ENCODE assay signal across 1 cellular context in the genomic region with DNA sequence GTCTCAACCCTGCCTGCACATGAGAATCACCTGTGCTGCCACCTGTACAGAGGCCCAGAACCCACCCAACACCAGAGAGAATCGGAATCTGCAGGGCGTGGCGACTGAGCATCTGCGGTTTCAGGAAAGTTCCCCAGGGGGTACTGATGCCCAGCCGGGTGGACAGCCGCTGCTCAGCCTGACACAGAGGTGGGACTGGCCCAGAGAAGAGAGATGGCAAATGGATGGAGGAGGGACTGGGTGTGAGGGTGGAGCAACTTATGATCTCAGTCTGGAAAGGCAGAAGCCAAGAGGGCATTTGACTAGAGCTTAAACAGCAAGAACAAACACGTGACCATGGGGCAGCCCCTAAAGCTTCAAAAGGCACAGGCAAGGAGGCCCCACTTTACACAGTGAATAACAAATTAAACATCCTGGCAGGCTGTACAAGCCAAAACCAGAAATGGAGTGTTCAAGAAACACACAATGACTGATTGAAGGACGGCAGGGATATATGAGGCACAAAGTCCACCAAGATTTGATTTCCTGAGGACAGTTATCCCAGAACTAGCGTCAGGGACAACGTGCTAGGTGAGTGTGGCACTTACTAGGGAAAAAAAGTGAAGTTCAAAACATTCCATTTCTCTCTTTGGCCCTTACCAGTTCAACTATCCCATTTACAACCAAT.
TF ChIP-seq lines count a peak whose summit lies in the region.

No MANE protein-coding gene starts in this region.

TF ChIP-seq in HepG2, 621 proteins besides CTCF, POLR2A, EP300 and RAD21 (continued from another document and continues in another):
- TF ChIP-seq FOXK2 (IDR thresholded peaks at IDR 0.05) (no peak), POLR2G (IDR thresholded peaks at IDR 0.05; ENCODE audit: low read depth, low read length) (peak; percentile 63), GFI1 (CRISPR knock-in tag; IDR thresholded peaks at IDR 0.05; ENCODE audit: borderline replicate concordance) (peak; percentile 73), U2AF2 (IDR thresholded peaks at IDR 0.05; ENCODE audit: low read depth, low read length) (no peak), ZNF781 (CRISPR knock-in tag; IDR thresholded peaks at IDR 0.05; ENCODE audit: borderline replicate concordance, not compliant biosample characterization) (no peak), PHF8 (CRISPR knock-in tag; IDR thresholded peaks at IDR 0.05) (no peak), SOX5 (CRISPR knock-in tag; IDR thresholded peaks at IDR 0.05; ENCODE audit: borderline replicate concordance) (peak; percentile 86; the same call in 1 of the 2 replicates), ZNF563 (CRISPR knock-in tag; IDR thresholded peaks at IDR 0.05) (no peak), TCF7 (IDR thresholded peaks at IDR 0.05; ENCODE audit: low read depth) (peak; percentile 92), IRX3 (CRISPR knock-in tag; IDR thresholded peaks at IDR 0.05; ENCODE audit: borderline replicate concordance, low read depth) (no peak), KDM5A (IDR thresholded peaks at IDR 0.05; ENCODE audit: borderline replicate concordance, low read length) (no peak), GATAD1 (CRISPR knock-in tag; IDR thresholded peaks at IDR 0.05) (peak; percentile 45), BORCS8-MEF2B (CRISPR knock-in tag; IDR thresholded peaks at IDR 0.05) (no peak), ZNF343 (CRISPR knock-in tag; IDR thresholded peaks at IDR 0.05) (no peak), NBN (conservative IDR thresholded peaks at IDR 0.05) (no peak), ZSCAN22 (CRISPR knock-in tag; IDR thresholded peaks at IDR 0.05) (no peak), ZZZ3 (CRISPR knock-in tag; IDR thresholded peaks at IDR 0.05; ENCODE audit: borderline replicate concordance) (no peak), YY1 (IDR thresholded peaks at IDR 0.05; ENCODE audit: insufficient read depth, insufficient replicate concordance, low read depth, low read length) (no peak), TCF12 (IDR thresholded peaks at IDR 0.05) (no peak), TCF12 (CRISPR knock-in tag; IDR thresholded peaks at IDR 0.05) (no peak), KLF6 (CRISPR knock-in tag; IDR thresholded peaks at IDR 0.05) (0 out of 2 replicates have a peak, but pooled peaks have one; percentile 40), TARDBP (CRISPR knock-in tag; IDR thresholded peaks at IDR 0.05) (0 out of 2 replicates have a peak, but pooled peaks have one; percentile 16), NR3C1 (CRISPR knock-in tag; IDR thresholded peaks at IDR 0.05) (no peak), REXO4 (CRISPR knock-in tag; IDR thresholded peaks at IDR 0.05; ENCODE audit: borderline replicate concordance) (no peak), ZNF607 (CRISPR knock-in tag; IDR thresholded peaks at IDR 0.05; ENCODE audit: borderline replicate concordance) (peak; percentile 41; the same call in 1 of the 2 replicates), NFKBIZ (CRISPR knock-in tag; IDR thresholded peaks at IDR 0.05) (peak; percentile 93), SMAD1 (CRISPR knock-in tag; IDR thresholded peaks at IDR 0.05; ENCODE audit: borderline replicate concordance, low read depth) (no peak), ZNF773 (CRISPR knock-in tag; IDR thresholded peaks at IDR 0.05; ENCODE audit: borderline replicate concordance) (no peak), MAF1 (CRISPR knock-in tag; IDR thresholded peaks at IDR 0.05; ENCODE audit: borderline replicate concordance) (no peak), HNRNPUL1 (IDR thresholded peaks at IDR 0.05; ENCODE audit: low read depth, low read length) (no peak), RFX3 (CRISPR knock-in tag; IDR thresholded peaks at IDR 0.05) (no peak), CBX2 (IDR thresholded peaks at IDR 0.05; ENCODE audit: low read depth, low read length) (no peak), CBX2 (CRISPR knock-in tag; IDR thresholded peaks at IDR 0.05; ENCODE audit: low read depth) (no peak), ZNF557 (CRISPR knock-in tag; IDR thresholded peaks at IDR 0.05) (0 out of 2 replicates have a peak, but pooled peaks have one; percentile 59), CEBPB (IDR thresholded peaks at IDR 0.05; ENCODE audit: borderline replicate concordance, low read depth, low read length) (no peak), ZNF749 (CRISPR knock-in tag; IDR thresholded peaks at IDR 0.05; ENCODE audit: borderline replicate concordance) (no peak), HNF4A (CRISPR knock-in tag; IDR thresholded peaks at IDR 0.05) (peak; percentile 89), ERF (CRISPR knock-in tag; IDR thresholded peaks at IDR 0.05) (peak; percentile 79), BRD4 (CRISPR knock-in tag; IDR thresholded peaks at IDR 0.05) (no peak), SRSF1 (optimal IDR thresholded peaks at IDR 0.05; ENCODE audit: low read depth, low read length) (no peak), JDP2 (CRISPR knock-in tag; IDR thresholded peaks at IDR 0.05; ENCODE audit: borderline replicate concordance) (no peak)
- TF ChIP-seq, protein P1, sequence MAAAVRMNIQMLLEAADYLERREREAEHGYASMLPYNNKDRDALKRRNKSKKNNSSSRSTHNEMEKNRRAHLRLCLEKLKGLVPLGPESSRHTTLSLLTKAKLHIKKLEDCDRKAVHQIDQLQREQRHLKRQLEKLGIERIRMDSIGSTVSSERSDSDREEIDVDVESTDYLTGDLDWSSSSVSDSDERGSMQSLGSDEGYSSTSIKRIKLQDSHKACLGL (CRISPR knock-in tag; IDR thresholded peaks at IDR 0.05): no peak
- TF ChIP-seq, protein P2, sequence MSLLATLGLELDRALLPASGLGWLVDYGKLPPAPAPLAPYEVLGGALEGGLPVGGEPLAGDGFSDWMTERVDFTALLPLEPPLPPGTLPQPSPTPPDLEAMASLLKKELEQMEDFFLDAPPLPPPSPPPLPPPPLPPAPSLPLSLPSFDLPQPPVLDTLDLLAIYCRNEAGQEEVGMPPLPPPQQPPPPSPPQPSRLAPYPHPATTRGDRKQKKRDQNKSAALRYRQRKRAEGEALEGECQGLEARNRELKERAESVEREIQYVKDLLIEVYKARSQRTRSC (CRISPR knock-in tag; IDR thresholded peaks at IDR 0.05; ENCODE audit: low read depth): no peak
- TF ChIP-seq, protein P3, sequence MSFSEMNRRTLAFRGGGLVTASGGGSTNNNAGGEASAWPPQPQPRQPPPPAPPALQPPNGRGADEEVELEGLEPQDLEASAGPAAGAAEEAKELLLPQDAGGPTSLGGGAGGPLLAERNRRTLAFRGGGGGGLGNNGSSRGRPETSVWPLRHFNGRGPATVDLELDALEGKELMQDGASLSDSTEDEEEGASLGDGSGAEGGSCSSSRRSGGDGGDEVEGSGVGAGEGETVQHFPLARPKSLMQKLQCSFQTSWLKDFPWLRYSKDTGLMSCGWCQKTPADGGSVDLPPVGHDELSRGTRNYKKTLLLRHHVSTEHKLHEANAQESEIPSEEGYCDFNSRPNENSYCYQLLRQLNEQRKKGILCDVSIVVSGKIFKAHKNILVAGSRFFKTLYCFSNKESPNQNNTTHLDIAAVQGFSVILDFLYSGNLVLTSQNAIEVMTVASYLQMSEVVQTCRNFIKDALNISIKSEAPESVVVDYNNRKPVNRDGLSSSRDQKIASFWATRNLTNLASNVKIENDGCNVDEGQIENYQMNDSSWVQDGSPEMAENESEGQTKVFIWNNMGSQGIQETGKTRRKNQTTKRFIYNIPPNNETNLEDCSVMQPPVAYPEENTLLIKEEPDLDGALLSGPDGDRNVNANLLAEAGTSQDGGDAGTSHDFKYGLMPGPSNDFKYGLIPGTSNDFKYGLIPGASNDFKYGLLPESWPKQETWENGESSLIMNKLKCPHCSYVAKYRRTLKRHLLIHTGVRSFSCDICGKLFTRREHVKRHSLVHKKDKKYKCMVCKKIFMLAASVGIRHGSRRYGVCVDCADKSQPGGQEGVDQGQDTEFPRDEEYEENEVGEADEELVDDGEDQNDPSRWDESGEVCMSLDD (CRISPR knock-in tag; IDR thresholded peaks at IDR 0.05; ENCODE audit: borderline replicate concordance): no peak
- TF ChIP-seq, protein P4, sequence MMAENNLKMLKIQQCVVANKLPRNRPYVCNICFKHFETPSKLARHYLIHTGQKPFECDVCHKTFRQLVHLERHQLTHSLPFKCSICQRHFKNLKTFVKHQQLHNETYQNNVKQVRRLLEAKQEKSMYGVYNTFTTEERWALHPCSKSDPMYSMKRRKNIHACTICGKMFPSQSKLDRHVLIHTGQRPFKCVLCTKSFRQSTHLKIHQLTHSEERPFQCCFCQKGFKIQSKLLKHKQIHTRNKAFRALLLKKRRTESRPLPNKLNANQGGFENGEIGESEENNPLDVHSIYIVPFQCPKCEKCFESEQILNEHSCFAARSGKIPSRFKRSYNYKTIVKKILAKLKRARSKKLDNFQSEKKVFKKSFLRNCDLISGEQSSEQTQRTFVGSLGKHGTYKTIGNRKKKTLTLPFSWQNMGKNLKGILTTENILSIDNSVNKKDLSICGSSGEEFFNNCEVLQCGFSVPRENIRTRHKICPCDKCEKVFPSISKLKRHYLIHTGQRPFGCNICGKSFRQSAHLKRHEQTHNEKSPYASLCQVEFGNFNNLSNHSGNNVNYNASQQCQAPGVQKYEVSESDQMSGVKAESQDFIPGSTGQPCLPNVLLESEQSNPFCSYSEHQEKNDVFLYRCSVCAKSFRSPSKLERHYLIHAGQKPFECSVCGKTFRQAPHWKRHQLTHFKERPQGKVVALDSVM (CRISPR knock-in tag; IDR thresholded peaks at IDR 0.05): no peak
- TF ChIP-seq, protein P5, sequence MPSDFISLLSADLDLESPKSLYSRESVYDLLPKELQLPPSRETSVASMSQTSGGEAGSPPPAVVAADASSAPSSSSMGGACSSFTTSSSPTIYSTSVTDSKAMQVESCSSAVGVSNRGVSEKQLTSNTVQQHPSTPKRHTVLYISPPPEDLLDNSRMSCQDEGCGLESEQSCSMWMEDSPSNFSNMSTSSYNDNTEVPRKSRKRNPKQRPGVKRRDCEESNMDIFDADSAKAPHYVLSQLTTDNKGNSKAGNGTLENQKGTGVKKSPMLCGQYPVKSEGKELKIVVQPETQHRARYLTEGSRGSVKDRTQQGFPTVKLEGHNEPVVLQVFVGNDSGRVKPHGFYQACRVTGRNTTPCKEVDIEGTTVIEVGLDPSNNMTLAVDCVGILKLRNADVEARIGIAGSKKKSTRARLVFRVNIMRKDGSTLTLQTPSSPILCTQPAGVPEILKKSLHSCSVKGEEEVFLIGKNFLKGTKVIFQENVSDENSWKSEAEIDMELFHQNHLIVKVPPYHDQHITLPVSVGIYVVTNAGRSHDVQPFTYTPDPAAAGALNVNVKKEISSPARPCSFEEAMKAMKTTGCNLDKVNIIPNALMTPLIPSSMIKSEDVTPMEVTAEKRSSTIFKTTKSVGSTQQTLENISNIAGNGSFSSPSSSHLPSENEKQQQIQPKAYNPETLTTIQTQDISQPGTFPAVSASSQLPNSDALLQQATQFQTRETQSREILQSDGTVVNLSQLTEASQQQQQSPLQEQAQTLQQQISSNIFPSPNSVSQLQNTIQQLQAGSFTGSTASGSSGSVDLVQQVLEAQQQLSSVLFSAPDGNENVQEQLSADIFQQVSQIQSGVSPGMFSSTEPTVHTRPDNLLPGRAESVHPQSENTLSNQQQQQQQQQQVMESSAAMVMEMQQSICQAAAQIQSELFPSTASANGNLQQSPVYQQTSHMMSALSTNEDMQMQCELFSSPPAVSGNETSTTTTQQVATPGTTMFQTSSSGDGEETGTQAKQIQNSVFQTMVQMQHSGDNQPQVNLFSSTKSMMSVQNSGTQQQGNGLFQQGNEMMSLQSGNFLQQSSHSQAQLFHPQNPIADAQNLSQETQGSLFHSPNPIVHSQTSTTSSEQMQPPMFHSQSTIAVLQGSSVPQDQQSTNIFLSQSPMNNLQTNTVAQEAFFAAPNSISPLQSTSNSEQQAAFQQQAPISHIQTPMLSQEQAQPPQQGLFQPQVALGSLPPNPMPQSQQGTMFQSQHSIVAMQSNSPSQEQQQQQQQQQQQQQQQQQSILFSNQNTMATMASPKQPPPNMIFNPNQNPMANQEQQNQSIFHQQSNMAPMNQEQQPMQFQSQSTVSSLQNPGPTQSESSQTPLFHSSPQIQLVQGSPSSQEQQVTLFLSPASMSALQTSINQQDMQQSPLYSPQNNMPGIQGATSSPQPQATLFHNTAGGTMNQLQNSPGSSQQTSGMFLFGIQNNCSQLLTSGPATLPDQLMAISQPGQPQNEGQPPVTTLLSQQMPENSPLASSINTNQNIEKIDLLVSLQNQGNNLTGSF (CRISPR knock-in tag; IDR thresholded peaks at IDR 0.05): no peak
- TF ChIP-seq, protein P6, sequence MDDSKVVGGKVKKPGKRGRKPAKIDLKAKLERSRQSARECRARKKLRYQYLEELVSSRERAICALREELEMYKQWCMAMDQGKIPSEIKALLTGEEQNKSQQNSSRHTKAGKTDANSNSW (CRISPR knock-in tag; IDR thresholded peaks at IDR 0.05; ENCODE audit: borderline replicate concordance): no peak
- TF ChIP-seq, protein P7, sequence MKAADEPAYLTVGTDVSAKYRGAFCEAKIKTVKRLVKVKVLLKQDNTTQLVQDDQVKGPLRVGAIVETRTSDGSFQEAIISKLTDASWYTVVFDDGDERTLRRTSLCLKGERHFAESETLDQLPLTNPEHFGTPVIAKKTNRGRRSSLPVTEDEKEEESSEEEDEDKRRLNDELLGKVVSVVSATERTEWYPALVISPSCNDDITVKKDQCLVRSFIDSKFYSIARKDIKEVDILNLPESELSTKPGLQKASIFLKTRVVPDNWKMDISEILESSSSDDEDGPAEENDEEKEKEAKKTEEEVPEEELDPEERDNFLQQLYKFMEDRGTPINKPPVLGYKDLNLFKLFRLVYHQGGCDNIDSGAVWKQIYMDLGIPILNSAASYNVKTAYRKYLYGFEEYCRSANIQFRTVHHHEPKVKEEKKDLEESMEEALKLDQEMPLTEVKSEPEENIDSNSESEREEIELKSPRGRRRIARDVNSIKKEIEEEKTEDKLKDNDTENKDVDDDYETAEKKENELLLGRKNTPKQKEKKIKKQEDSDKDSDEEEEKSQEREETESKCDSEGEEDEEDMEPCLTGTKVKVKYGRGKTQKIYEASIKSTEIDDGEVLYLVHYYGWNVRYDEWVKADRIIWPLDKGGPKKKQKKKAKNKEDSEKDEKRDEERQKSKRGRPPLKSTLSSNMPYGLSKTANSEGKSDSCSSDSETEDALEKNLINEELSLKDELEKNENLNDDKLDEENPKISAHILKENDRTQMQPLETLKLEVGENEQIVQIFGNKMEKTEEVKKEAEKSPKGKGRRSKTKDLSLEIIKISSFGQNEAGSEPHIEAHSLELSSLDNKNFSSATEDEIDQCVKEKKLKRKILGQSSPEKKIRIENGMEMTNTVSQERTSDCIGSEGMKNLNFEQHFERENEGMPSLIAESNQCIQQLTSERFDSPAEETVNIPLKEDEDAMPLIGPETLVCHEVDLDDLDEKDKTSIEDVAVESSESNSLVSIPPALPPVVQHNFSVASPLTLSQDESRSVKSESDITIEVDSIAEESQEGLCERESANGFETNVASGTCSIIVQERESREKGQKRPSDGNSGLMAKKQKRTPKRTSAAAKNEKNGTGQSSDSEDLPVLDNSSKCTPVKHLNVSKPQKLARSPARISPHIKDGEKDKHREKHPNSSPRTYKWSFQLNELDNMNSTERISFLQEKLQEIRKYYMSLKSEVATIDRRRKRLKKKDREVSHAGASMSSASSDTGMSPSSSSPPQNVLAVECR (CRISPR knock-in tag; IDR thresholded peaks at IDR 0.05; ENCODE audit: borderline replicate concordance): peak; percentile 33; the same call in 1 of the 2 replicates
- TF ChIP-seq, protein P8, sequence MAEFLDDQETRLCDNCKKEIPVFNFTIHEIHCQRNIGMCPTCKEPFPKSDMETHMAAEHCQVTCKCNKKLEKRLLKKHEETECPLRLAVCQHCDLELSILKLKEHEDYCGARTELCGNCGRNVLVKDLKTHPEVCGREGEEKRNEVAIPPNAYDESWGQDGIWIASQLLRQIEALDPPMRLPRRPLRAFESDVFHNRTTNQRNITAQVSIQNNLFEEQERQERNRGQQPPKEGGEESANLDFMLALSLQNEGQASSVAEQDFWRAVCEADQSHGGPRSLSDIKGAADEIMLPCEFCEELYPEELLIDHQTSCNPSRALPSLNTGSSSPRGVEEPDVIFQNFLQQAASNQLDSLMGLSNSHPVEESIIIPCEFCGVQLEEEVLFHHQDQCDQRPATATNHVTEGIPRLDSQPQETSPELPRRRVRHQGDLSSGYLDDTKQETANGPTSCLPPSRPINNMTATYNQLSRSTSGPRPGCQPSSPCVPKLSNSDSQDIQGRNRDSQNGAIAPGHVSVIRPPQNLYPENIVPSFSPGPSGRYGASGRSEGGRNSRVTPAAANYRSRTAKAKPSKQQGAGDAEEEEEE (CRISPR knock-in tag; IDR thresholded peaks at IDR 0.05; ENCODE audit: borderline replicate concordance): no peak
